19 cellular contexts compared by ENCODE assay signal in genomic region chr2:14941151-14941631, GRCh38.
DNase-seq lines count a peak whose midpoint lies in the region; ATAC-seq and TF ChIP-seq lines count a peak whose summit lies in the region.
"Had no signal": no experiment of that assay in that cellular context is flagged by ENCODE, and none has a peak within 500 bp of the region (broad histone marks: within the 10 kb centered on the region; RNA-seq: fewer than 3 reads in every experiment).

No MANE protein-coding gene starts in this region.

- H3K4me3 ChIP-seq in right atrium auricular region (no peak overlapping the region), astrocyte of the cerebellum (ENCODE audit: low read depth, low read length) (no peak overlapping the region), mesenchymal stem cell (ENCODE audit: insufficient read depth in 1 of 2, low read depth in 1 of 2, low read length in 2 of 2) (no peak overlapping the region)
- H3K4me3 ChIP-seq: gastroesophageal sphincter, ovary, Peyer's patch, vagina had no signal

- H3K4me1 Mint-ChIP-seq in type B pancreatic cell (ENCODE audit: unreplicated experiment), result no peaks in the 10 kb centered on the region
- H3K4me1 Mint-ChIP-seq in natural killer cell treated with Interleukin-12 subunit alpha and Interleukin-12 subunit beta and Interleukin-15 and Interleukin-18, amount 100 ng/mL, for 72 hours (ENCODE audit: low read depth in 2 of 2), result no peaks in the 10 kb centered on the region
- H3K4me1 Mint-ChIP-seq in activated CD4-positive, alpha-beta T cell treated with anti-CD3 and anti-CD28 coated beads, Interleukin-2, amount 10 ng/mL, durations not matched to agents 7 days and 5 days, result no peaks in the 10 kb centered on the region
- H3K4me1 Mint-ChIP-seq: activated T-helper 17 cell treated with anti-CD3 and anti-CD28 coated beads, Interleukin-2, amount 50 U/mL, for 72 hours; stimulated activated memory B cell treated with anti-CD40 and anti-IgM and Interleukin-4, amounts not matched to agents 10 μg/mL and 1 μg/mL and 100 μg/mL, for 72 hours; T-cell had no signal

- peaks cover 10% of the 10 kb centered on the region for H3K9me3 Mint-ChIP-seq in type B pancreatic cell
- peaks cover 15% of the 10 kb centered on the region for H3K9me3 Mint-ChIP-seq in natural killer cell treated with Interleukin-12 subunit alpha and Interleukin-12 subunit beta and Interleukin-15 and Interleukin-18, amount 100 ng/mL, for 72 hours
- H3K9me3 Mint-ChIP-seq in activated CD4-positive, alpha-beta T cell treated with anti-CD3 and anti-CD28 coated beads, Interleukin-2, amount 10 ng/mL, durations not matched to agents 7 days and 5 days, result no peaks in the 10 kb centered on the region

- H3K9me3 ChIP-seq in right atrium auricular region (peaks cover 0 to 25% of the 10 kb centered on the region in 2 donors), mesenchymal stem cell (ENCODE audit: control insufficient read depth, low read length) (peaks cover 8% of the 10 kb centered on the region)
- H3K9me3 ChIP-seq: ovary, vagina had no signal

- peak; percentile 60 for ATAC-seq in Right ventricle myocardium inferior
- no peak for ATAC-seq in natural killer cell treated with Interleukin-12 subunit alpha and Interleukin-12 subunit beta and Interleukin-15 and Interleukin-18, amount 100 ng/mL, for 72 hours
- ATAC-seq: activated T-helper 17 cell treated with anti-CD3 and anti-CD28 coated beads, Interleukin-2, amount 50 U/mL, for 72 hours; gastroesophageal sphincter; stimulated activated memory B cell treated with anti-CD40 and anti-IgM and Interleukin-4, amounts not matched to agents 10 μg/mL and 1 μg/mL and 100 μg/mL, for 72 hours; T-cell had no signal

- no peak overlapping the region for H3K14ac ChIP-seq in mesenchymal stem cell (ENCODE audit: low read length in 2 of 2)

- 72% methylated on average over 4 of the region's 4 CpGs for WGBS in mesenchymal stem cell

- H3K27me3 ChIP-seq in right atrium auricular region (no peaks in the 10 kb centered on the region), mesenchymal stem cell (ENCODE audit: control insufficient read depth in 1 of 2, insufficient read depth in 1 of 2, low read length in 2 of 2) (no peaks in the 10 kb centered on the region)
- H3K27me3 ChIP-seq: gastroesophageal sphincter, ovary, Peyer's patch, vagina had no signal

- no peaks in the 10 kb centered on the region for H3K4me1 ChIP-seq in right atrium auricular region
- H3K4me1 ChIP-seq in mesenchymal stem cell (ENCODE audit: control insufficient read depth, insufficient read depth, low read depth, low read length), result no peaks in the 10 kb centered on the region
- H3K4me1 ChIP-seq: Peyer's patch, vagina had no signal

- no peak overlapping the region for H3K4me3 Mint-ChIP-seq in type B pancreatic cell
- H3K4me3 Mint-ChIP-seq in natural killer cell treated with Interleukin-12 subunit alpha and Interleukin-12 subunit beta and Interleukin-15 and Interleukin-18, amount 100 ng/mL, for 72 hours, result no peak overlapping the region
- no peak overlapping the region for H3K4me3 Mint-ChIP-seq in activated CD4-positive, alpha-beta T cell treated with anti-CD3 and anti-CD28 coated beads, Interleukin-2, amount 10 ng/mL, durations not matched to agents 7 days and 5 days
- H3K4me3 Mint-ChIP-seq: activated T-helper 17 cell treated with anti-CD3 and anti-CD28 coated beads, Interleukin-2, amount 50 U/mL, for 72 hours; stimulated activated memory B cell treated with anti-CD40 and anti-IgM and Interleukin-4, amounts not matched to agents 10 μg/mL and 1 μg/mL and 100 μg/mL, for 72 hours; T-cell had no signal

- in situ Hi-C loops in astrocyte of the cerebellum (cut with HindIII; ENCODE audit: low sequenced_read_pairs), result no loop called here

- H3K4me2 ChIP-seq in mesenchymal stem cell (ENCODE audit: low read length, poor library complexity, severe bottlenecking), result no peak overlapping the region

- no peak overlapping the region for H3K18ac ChIP-seq in mesenchymal stem cell (ENCODE audit: low read depth in 1 of 2, low read length in 2 of 2)

- H3K36me3 Mint-ChIP-seq in type B pancreatic cell, result no peaks in the 10 kb centered on the region
- peaks cover 4% of the 10 kb centered on the region for H3K36me3 Mint-ChIP-seq in natural killer cell treated with Interleukin-12 subunit alpha and Interleukin-12 subunit beta and Interleukin-15 and Interleukin-18, amount 100 ng/mL, for 72 hours
- H3K36me3 Mint-ChIP-seq in activated CD4-positive, alpha-beta T cell treated with anti-CD3 and anti-CD28 coated beads, Interleukin-2, amount 10 ng/mL, durations not matched to agents 7 days and 5 days (ENCODE audit: low read depth), result no peaks in the 10 kb centered on the region
- H3K36me3 Mint-ChIP-seq: stimulated activated memory B cell treated with anti-CD40 and anti-IgM and Interleukin-4, amounts not matched to agents 10 μg/mL and 1 μg/mL and 100 μg/mL, for 72 hours; T-cell had no signal

- H4K91ac ChIP-seq in mesenchymal stem cell (ENCODE audit: low read length), result no peak overlapping the region

- H2AFZ ChIP-seq in mesenchymal stem cell (ENCODE audit: low read depth, low read length), result no peak overlapping the region

- H2BK120ac ChIP-seq in mesenchymal stem cell (ENCODE audit: low read depth, low read length), result no peak overlapping the region

- H2BK12ac ChIP-seq in mesenchymal stem cell (ENCODE audit: low read length in 2 of 2), result no peak overlapping the region

- no peak overlapping the region for H2BK15ac ChIP-seq in mesenchymal stem cell (ENCODE audit: low read depth, poor library complexity, severe bottlenecking)

- H3K27ac Mint-ChIP-seq in type B pancreatic cell, result no peak overlapping the region
- H3K27ac Mint-ChIP-seq in natural killer cell treated with Interleukin-12 subunit alpha and Interleukin-12 subunit beta and Interleukin-15 and Interleukin-18, amount 100 ng/mL, for 72 hours, result no peak overlapping the region
- H3K27ac Mint-ChIP-seq in activated CD4-positive, alpha-beta T cell treated with anti-CD3 and anti-CD28 coated beads, Interleukin-2, amount 10 ng/mL, durations not matched to agents 7 days and 5 days, result no peak overlapping the region
- H3K27ac Mint-ChIP-seq: activated T-helper 17 cell treated with anti-CD3 and anti-CD28 coated beads, Interleukin-2, amount 50 U/mL, for 72 hours; stimulated activated memory B cell treated with anti-CD40 and anti-IgM and Interleukin-4, amounts not matched to agents 10 μg/mL and 1 μg/mL and 100 μg/mL, for 72 hours; T-cell had no signal

- H3K23ac ChIP-seq in mesenchymal stem cell (ENCODE audit: low read length in 2 of 2), result no peak overlapping the region

- H3K4ac ChIP-seq in mesenchymal stem cell (ENCODE audit: low read depth in 1 of 2, low read length in 2 of 2), result no peak overlapping the region

- H3K9ac ChIP-seq in mesenchymal stem cell (ENCODE audit: low read length), result no peak overlapping the region

- no peak overlapping the region for H4K8ac ChIP-seq in mesenchymal stem cell (ENCODE audit: low read length)

- no peak overlapping the region for H2BK5ac ChIP-seq in mesenchymal stem cell (ENCODE audit: low read depth, low read length, poor library complexity, severe bottlenecking)

- CTCF ChIA-PET in activated CD4-positive, alpha-beta T cell treated with anti-CD3 and anti-CD28 coated beads, Interleukin-2, amount 10 ng/mL, durations not matched to agents 7 days and 5 days (lab: Charles Lee), result no interaction called here

- POLR2A ChIA-PET in activated CD4-positive, alpha-beta T cell treated with anti-CD3 and anti-CD28 coated beads, Interleukin-2, amount 10 ng/mL, durations not matched to agents 7 days and 5 days (lab: Charles Lee), result no interaction called here

- no peak overlapping the region for H2AK5ac ChIP-seq in mesenchymal stem cell (ENCODE audit: low read length, severe bottlenecking)

- H3K27ac ChIP-seq in right atrium auricular region, result no peak overlapping the region
- H3K27ac ChIP-seq in mesenchymal stem cell (ENCODE audit: low read length, poor library complexity, severe bottlenecking), result no peak overlapping the region
- H3K27ac ChIP-seq: gastroesophageal sphincter, ovary, vagina, VCaP had no signal

- H3K36me3 ChIP-seq in right atrium auricular region, result no peaks in the 10 kb centered on the region
- H3K36me3 ChIP-seq in mesenchymal stem cell (ENCODE audit: control insufficient read depth in 1 of 2, insufficient read depth in 2 of 2, low read depth in 1 of 2, low read length in 2 of 2), result no peaks in the 10 kb centered on the region
- H3K36me3 ChIP-seq: gastroesophageal sphincter, ovary, Peyer's patch, vagina had no signal

- no peak for DNase-seq in Right ventricle myocardium inferior (ENCODE audit: missing footprints)
- no peak for DNase-seq in right atrium auricular region (ENCODE audit: low spot score)
- DNase-seq in astrocyte of the cerebellum (ENCODE audit: low read depth), result peak; percentile 24
- DNase-seq in medulla oblongata (ENCODE audit: extremely low spot score), result peak; percentile 75
- no peak for DNase-seq in type B pancreatic cell (ENCODE audit: extremely low spot score, unreplicated experiment)
- DNase-seq in mesenchymal stem cell, result no peak
- DNase-seq in natural killer cell treated with Interleukin-12 subunit alpha and Interleukin-12 subunit beta and Interleukin-15 and Interleukin-18, amount 100 ng/mL, for 72 hours (ENCODE audit: low spot score), result no peak
- no peak for DNase-seq in activated CD4-positive, alpha-beta T cell treated with anti-CD3 and anti-CD28 coated beads, Interleukin-2, amount 10 ng/mL, durations not matched to agents 7 days and 5 days
- DNase-seq: Calu3, KBM-7, NCI-H146, ovary, T-cell had no signal

- H3K27me3 Mint-ChIP-seq in type B pancreatic cell, result no peaks in the 10 kb centered on the region
- H3K27me3 Mint-ChIP-seq in natural killer cell treated with Interleukin-12 subunit alpha and Interleukin-12 subunit beta and Interleukin-15 and Interleukin-18, amount 100 ng/mL, for 72 hours, result peaks cover 4 to 9% of the 10 kb centered on the region in 2 donors
- H3K27me3 Mint-ChIP-seq in activated CD4-positive, alpha-beta T cell treated with anti-CD3 and anti-CD28 coated beads, Interleukin-2, amount 10 ng/mL, durations not matched to agents 7 days and 5 days, result peaks cover 2% of the 10 kb centered on the region

- no peaks in the 10 kb centered on the region for H3K79me1 ChIP-seq in mesenchymal stem cell (replicated peaks; ENCODE audit: low read length, poor library complexity, severe bottlenecking)

- intact Hi-C loops in Right ventricle myocardium inferior (cut with DNase I), result no loop called here

- TF ChIP-seq CTCF in right atrium auricular region (IDR thresholded peaks at IDR 0.05) (no peak), astrocyte of the cerebellum (IDR thresholded peaks at IDR 0.05; ENCODE audit: low read depth, low read length, missing control alignments) (no peak), type B pancreatic cell (conservative IDR thresholded peaks at IDR 0.05) (no peak)

Comparison
In these comparisons a context has a peak if more than half of its experiments do, and no peak if none do; other contexts are left out.
1. DNase-seq: peak in astrocyte of the cerebellum (single experiment) and medulla oblongata (single experiment); none in Right ventricle myocardium inferior (single experiment), right atrium auricular region (single experiment), type B pancreatic cell (single experiment), mesenchymal stem cell (single experiment), natural killer cell treated with Interleukin-12 subunit alpha and Interleukin-12 subunit beta and Interleukin-15 and Interleukin-18, amount 100 ng/mL, for 72 hours (single experiment) and activated CD4-positive, alpha-beta T cell treated with anti-CD3 and anti-CD28 coated beads, Interleukin-2, amount 10 ng/mL, durations not matched to agents 7 days and 5 days (single experiment).